In genomic region chr14:96086574-96087077, GRCh38 we compare ENCODE assay signal across 17 cellular contexts. TPM values are rescaled to one million over a fixed set of nuclear protein-coding genes. Genes with fewer than 3 reads are reported as not detected.
DNase-seq lines count a peak whose midpoint lies in the region; ATAC-seq, FAIRE-seq and TF ChIP-seq lines count a peak whose summit lies in the region.
"Had no signal": no experiment of that assay in that cellular context is flagged by ENCODE, and none has a peak within 500 bp of the region (broad histone marks: within the 10 kb centered on the region; RNA-seq: fewer than 3 reads in every experiment).

No MANE protein-coding gene starts in this region.

- no peaks in the 10 kb centered on the region for H3K9me2 ChIP-seq in Karpas-422 (replicated peaks; ENCODE audit: insufficient read depth, low read length)

- H3K14ac ChIP-seq in trophoblast cell (ENCODE audit: low read length) = peak overlapping the region; percentile 8

- TF ChIP-seq CTCF in AG10803 (conservative IDR thresholded peaks at IDR 0.05; ENCODE audit: low read length) (no peak; the same call in 1 of the 2 replicates), mammary epithelial cell (conservative IDR thresholded peaks at IDR 0.05 in 1 of 2, IDR thresholded peaks at IDR 0.05 in 1 of 2; ENCODE audit: extremely low read depth in 1 of 2, insufficient read depth in 1 of 2, low read depth in 1 of 2, low read length in 2 of 2) (peak; percentile 27 to 41), uterus (IDR thresholded peaks at IDR 0.05) (no peak)

- H3K4me3 Mint-ChIP-seq in natural killer cell treated with Interleukin-12 subunit alpha and Interleukin-12 subunit beta and Interleukin-15 and Interleukin-18, amount 100 ng/mL, for 72 hours = no peak overlapping the region
- H3K4me3 Mint-ChIP-seq: immature natural killer cell; stimulated activated memory B cell treated with anti-CD40 and anti-IgM and Interleukin-4, amounts not matched to agents 10 μg/mL and 1 μg/mL and 100 μg/mL, for 72 hours had no signal

- FAIRE-seq in GM19239 (lab: Jason Lieb, UNC) = no peak
- FAIRE-seq: H1 had no signal

- no peaks in the 10 kb centered on the region for H3K4me1 Mint-ChIP-seq in natural killer cell treated with Interleukin-12 subunit alpha and Interleukin-12 subunit beta and Interleukin-15 and Interleukin-18, amount 100 ng/mL, for 72 hours (ENCODE audit: low read depth in 2 of 2)
- H3K4me1 Mint-ChIP-seq: immature natural killer cell; stimulated activated memory B cell treated with anti-CD40 and anti-IgM and Interleukin-4, amounts not matched to agents 10 μg/mL and 1 μg/mL and 100 μg/mL, for 72 hours had no signal

- no peak overlapping the region for H3K23ac ChIP-seq in trophoblast cell (ENCODE audit: low read length)

- peak overlapping the region; percentile 17 for H2AK5ac ChIP-seq in trophoblast cell (ENCODE audit: low read length)

- H3K9me3 ChIP-seq in Karpas-422 (ENCODE audit: low read length) (no peaks in the 10 kb centered on the region), mammary epithelial cell (replicated peaks; ENCODE audit: insufficient read depth, low read length) (no peaks in the 10 kb centered on the region), trophoblast cell (ENCODE audit: insufficient read depth, low read depth, low read length) (peaks cover 3% of the 10 kb centered on the region), uterus (no peaks in the 10 kb centered on the region)
- H3K9me3 ChIP-seq: body of pancreas, gastrocnemius medialis, upper lobe of left lung had no signal

- peak overlapping the region; percentile 93 for H3K27ac ChIP-seq in Karpas-422 (ENCODE audit: low read length)
- H3K27ac ChIP-seq in mammary epithelial cell (ENCODE audit: insufficient read depth, low read depth, low read length) = no peak overlapping the region
- no peak overlapping the region for H3K27ac ChIP-seq in trophoblast cell (ENCODE audit: low read depth, low read length)
- H3K27ac ChIP-seq in uterus = no peak overlapping the region
- H3K27ac ChIP-seq: body of pancreas, gastrocnemius medialis, upper lobe of left lung had no signal

- no peak overlapping the region for H4K12ac ChIP-seq in trophoblast cell (ENCODE audit: low read depth, low read length)

- in situ Hi-C loops in mammary epithelial cell (cut with MboI; ENCODE audit: low sequenced_read_pairs in 2 of 2) = no loop called here

- no peaks in the 10 kb centered on the region for H3K9me3 Mint-ChIP-seq in natural killer cell treated with Interleukin-12 subunit alpha and Interleukin-12 subunit beta and Interleukin-15 and Interleukin-18, amount 100 ng/mL, for 72 hours
- H3K9me3 Mint-ChIP-seq: immature natural killer cell; stimulated activated memory B cell treated with anti-CD40 and anti-IgM and Interleukin-4, amounts not matched to agents 10 μg/mL and 1 μg/mL and 100 μg/mL, for 72 hours had no signal

- peaks cover 19% of the 10 kb centered on the region; the same call in 1 of the 2 replicates for H3K36me3 ChIP-seq in Karpas-422 (ENCODE audit: insufficient read depth, low read length)
- H3K36me3 ChIP-seq in mammary epithelial cell (ENCODE audit: insufficient read depth, low read length) = no peaks in the 10 kb centered on the region
- H3K36me3 ChIP-seq in trophoblast cell (ENCODE audit: control insufficient read depth in 1 of 2, insufficient read depth in 2 of 2, low read length in 2 of 2) = no peaks in the 10 kb centered on the region
- H3K36me3 ChIP-seq in uterus = no peaks in the 10 kb centered on the region
- H3K36me3 ChIP-seq: gastrocnemius medialis had no signal

- no peak overlapping the region for H3K4ac ChIP-seq in trophoblast cell (ENCODE audit: low read depth, low read length)

- H3K79me2 ChIP-seq in Karpas-422 (ENCODE audit: low read length) (peaks cover 30% of the 10 kb centered on the region), mammary epithelial cell (ENCODE audit: insufficient read depth, low read length) (no peaks in the 10 kb centered on the region), trophoblast cell (ENCODE audit: control insufficient read depth, insufficient read depth, low read length, poor library complexity) (no peaks in the 10 kb centered on the region)

- CTCF ChIA-PET in mammary epithelial cell (lab: Charles Lee; ENCODE audit: low non-redundant PET) = interaction anchor here (0.9 kb wide), 1 partner anchor 88 kb away, joined by 3 read pairs; no protein-coding TSS in a partner anchor

- H3K4me2 ChIP-seq in Karpas-422 (ENCODE audit: low read depth, low read length, poor library complexity, severe bottlenecking) (peak overlapping the region; percentile 84), mammary epithelial cell (ENCODE audit: insufficient read depth, low read depth, low read length) (peak overlapping the region; percentile 37), trophoblast cell (ENCODE audit: low read length) (no peak overlapping the region)

- H4K91ac ChIP-seq in trophoblast cell (ENCODE audit: low read depth, low read length) = peak overlapping the region; percentile 64

- H3K4me1 ChIP-seq in Karpas-422 (ENCODE audit: low read length) (peaks cover 90% of the 10 kb centered on the region), mammary epithelial cell (ENCODE audit: insufficient read depth, low read length) (peaks cover 27% of the 10 kb centered on the region), trophoblast cell (ENCODE audit: control insufficient read depth in 1 of 2, insufficient read depth in 2 of 2, low read length in 2 of 2) (peaks cover 10 to 13% of the 10 kb centered on the region in 2 experiments), uterus (peaks cover 0 to 6% of the 10 kb centered on the region in 2 donors)

- H2BK12ac ChIP-seq in trophoblast cell (ENCODE audit: low read length) = peak overlapping the region; percentile 0

- H3K4me3 ChIP-seq in AG10803 (ENCODE audit: low read length) (no peak overlapping the region), Karpas-422 (ENCODE audit: low read length) (peak overlapping the region; percentile 1; the same call in 1 of the 2 replicates), mammary epithelial cell (replicated peaks in 1 of 3; ENCODE audit: insufficient read depth in 1 of 3, low read depth in 2 of 3, low read length in 3 of 3) (no peak overlapping the region), trophoblast cell (ENCODE audit: low read depth, low read length) (peak overlapping the region; percentile 21), uterus (no peak overlapping the region)
- H3K4me3 ChIP-seq: body of pancreas, gastrocnemius medialis, upper lobe of left lung had no signal

- intact Hi-C loops in mammary epithelial cell (cut with micrococcal nuclease) (no loop called here), uterus (cut with DNase I; ENCODE audit: low total_unique reads) (no loop called here)

- peaks cover 5 to 8% of the 10 kb centered on the region in 2 donors for H3K27me3 Mint-ChIP-seq in natural killer cell treated with Interleukin-12 subunit alpha and Interleukin-12 subunit beta and Interleukin-15 and Interleukin-18, amount 100 ng/mL, for 72 hours

- H3K18ac ChIP-seq in trophoblast cell (ENCODE audit: low read length) = peak overlapping the region; percentile 36

- H2BK120ac ChIP-seq in trophoblast cell (ENCODE audit: insufficient read depth, low read length, poor library complexity) = peak overlapping the region; percentile 29

- H4K8ac ChIP-seq in trophoblast cell (ENCODE audit: low read depth, low read length) = peak overlapping the region; percentile 24

- BruUV-seq in mammary epithelial cell (replicated peaks; lab: Mats Ljungman, UMichigan) = no TSS peak

- H3K9ac ChIP-seq in Karpas-422 (ENCODE audit: low read length) = peak overlapping the region; percentile 85; the same call in 1 of the 2 replicates
- no peak overlapping the region for H3K9ac ChIP-seq in mammary epithelial cell (ENCODE audit: insufficient read depth, low read length)
- H3K9ac ChIP-seq in trophoblast cell (ENCODE audit: low read length) = no peak overlapping the region

- H4K20me1 ChIP-seq in Karpas-422 (ENCODE audit: insufficient read depth, low read depth, low read length) (no peaks in the 10 kb centered on the region), mammary epithelial cell (ENCODE audit: insufficient read depth, low read length) (no peaks in the 10 kb centered on the region)

- H3K27ac Mint-ChIP-seq in natural killer cell treated with Interleukin-12 subunit alpha and Interleukin-12 subunit beta and Interleukin-15 and Interleukin-18, amount 100 ng/mL, for 72 hours = no peak overlapping the region
- H3K27ac Mint-ChIP-seq: immature natural killer cell; stimulated activated memory B cell treated with anti-CD40 and anti-IgM and Interleukin-4, amounts not matched to agents 10 μg/mL and 1 μg/mL and 100 μg/mL, for 72 hours had no signal

- WGBS in mammary epithelial cell (ENCODE audit: low coverage, missing lambda C conversion rate) = 82% methylated on average over 15 of the region's 18 CpGs
- WGBS in trophoblast cell (ENCODE audit: extremely low coverage, insufficient coverage, insufficient read length) = no CpG with 5 or more reads among the region's 18 CpGs

- H3K27me3 ChIP-seq in Karpas-422 (ENCODE audit: low read length) (no peaks in the 10 kb centered on the region), mammary epithelial cell (ENCODE audit: insufficient read depth, low read length) (peaks cover 10% of the 10 kb centered on the region), trophoblast cell (ENCODE audit: insufficient read depth, low read length) (no peaks in the 10 kb centered on the region), uterus (no peaks in the 10 kb centered on the region)
- H3K27me3 ChIP-seq: body of pancreas, gastrocnemius medialis, upper lobe of left lung had no signal

- DNase-seq in AG10803 (ENCODE audit: low read depth) (peak; percentile 38), Karpas-422 (peak; percentile 63), mammary epithelial cell (peak; percentile 76), trophoblast cell (peak; percentile 79 to 80), GM19239 (ENCODE audit: insufficient read length, low spot score) (no peak), uterus (no peak)
- DNase-seq in natural killer cell treated with Interleukin-12 subunit alpha and Interleukin-12 subunit beta and Interleukin-15 and Interleukin-18, amount 100 ng/mL, for 72 hours (ENCODE audit: low spot score) = no peak
- DNase-seq: body of pancreas; effector CD8-positive, alpha-beta T cell; gastrocnemius medialis; immature natural killer cell; NCI-H2081; NCI-H526 had no signal

- dilution Hi-C loops in mammary epithelial cell (cut with HindIII; ENCODE audit: low sequenced_read_pairs) = loop anchor here (25.0 kb wide), 1 partner anchor 524 kb away; no protein-coding TSS in a partner anchor

- peaks cover 3% of the 10 kb centered on the region for H3K79me1 ChIP-seq in trophoblast cell (ENCODE audit: low read length)

- H2AFZ ChIP-seq in Karpas-422 (ENCODE audit: low read length) = no peak overlapping the region
- H2AFZ ChIP-seq in mammary epithelial cell (ENCODE audit: low read depth, low read length) = no peak overlapping the region
- no peak overlapping the region for H2AFZ ChIP-seq in trophoblast cell (ENCODE audit: insufficient read depth, low read length, poor library complexity)

- ATAC-seq in HG02588 (IDR thresholded peaks at IDR 0.05; ENCODE audit: unreplicated experiment) = no peak
- ATAC-seq in natural killer cell treated with Interleukin-12 subunit alpha and Interleukin-12 subunit beta and Interleukin-15 and Interleukin-18, amount 100 ng/mL, for 72 hours = no peak
- ATAC-seq: body of pancreas; gastrocnemius medialis; stimulated activated memory B cell treated with anti-CD40 and anti-IgM and Interleukin-4, amounts not matched to agents 10 μg/mL and 1 μg/mL and 100 μg/mL, for 72 hours had no signal

- no peak for TF ChIP-seq POLR2A in uterus (IDR thresholded peaks at IDR 0.05)

- no peaks in the 10 kb centered on the region for H3K36me3 Mint-ChIP-seq in natural killer cell treated with Interleukin-12 subunit alpha and Interleukin-12 subunit beta and Interleukin-15 and Interleukin-18, amount 100 ng/mL, for 72 hours
- H3K36me3 Mint-ChIP-seq: immature natural killer cell; stimulated activated memory B cell treated with anti-CD40 and anti-IgM and Interleukin-4, amounts not matched to agents 10 μg/mL and 1 μg/mL and 100 μg/mL, for 72 hours had no signal

- H2BK5ac ChIP-seq in trophoblast cell (ENCODE audit: low read depth, low read length, poor library complexity) = peak overlapping the region; percentile 41

RNA-seq across cellular contexts. Expression of gene C14orf132, which starts 47.5 kb away (rescaled TPM):
- 0.07 and 0.11 TPM in 2 replicates for total RNA-seq in Karpas-422 (2014; rRNA removed; shearing (Covaris generic); ENCODE audit: low replicate concordance)
- total RNA-seq in mammary epithelial cell (1 to 10 TPM; 2.2 to 3.2 TPM), uterus (10 to 100 TPM; 10.5 to 60.1 (median 16.0) TPM)
- 0.41 TPM for polyA plus RNA-seq in mammary epithelial cell
- polyA minus RNA-seq in mammary epithelial cell = 1.2 TPM
- polyA plus RNA-seq in trophoblast cell (2013) = 6.3 and 6.4 TPM in 2 replicates
- total RNA-seq in natural killer cell treated with Interleukin-12 subunit alpha and Interleukin-12 subunit beta and Interleukin-15 and Interleukin-18, amount 100 ng/mL, for 72 hours = not detected
- polyA plus RNA-seq: immature natural killer cell had no signal

Comparison
In these comparisons a context has a peak if more than half of its experiments do, and no peak if none do; other contexts are left out.
1. DNase-seq: peak in AG10803 (single experiment), Karpas-422 (single experiment), mammary epithelial cell (single experiment) and trophoblast cell (2 of 2); none in GM19239 (single experiment), natural killer cell treated with Interleukin-12 subunit alpha and Interleukin-12 subunit beta and Interleukin-15 and Interleukin-18, amount 100 ng/mL, for 72 hours (single experiment) and uterus (0 of 2).
2. H3K4me3 ChIP-seq: peak in Karpas-422 (single experiment) and trophoblast cell (single experiment); none in AG10803 (single experiment), mammary epithelial cell (0 of 3) and uterus (0 of 2).
3. CTCF ChIP-seq: peak in mammary epithelial cell (2 of 2); none in AG10803 (single experiment) and uterus (0 of 4).